In genomic region chr1:210251680-210252490, GRCh38 we compare ENCODE assay signal across 8 cellular contexts. TPM values are rescaled to one million over a fixed set of nuclear protein-coding genes. Genes with fewer than 3 reads are reported as not detected.
DNase-seq lines count a peak whose midpoint lies in the region; ATAC-seq, FAIRE-seq and TF ChIP-seq lines count a peak whose summit lies in the region.

No MANE protein-coding gene starts in this region.

- H3K4me3 ChIP-seq in adipocyte (ENCODE audit: low read length) = peak overlapping the region; percentile 76
- H3K4me3 ChIP-seq in keratinocyte (ENCODE audit: control insufficient read depth in 2 of 3, extremely low read depth in 1 of 3, insufficient read depth in 2 of 3, low read depth in 1 of 3, low read length in 3 of 3) = peak overlapping the region; percentile 35 to 71 (median 64)

- dilution Hi-C loops in keratinocyte (cut with MboI; ENCODE audit: extremely low pct_ligation_motif_present, low sequenced_read_pairs) = no loop called here

- peaks cover 72% of the 10 kb centered on the region for H3K27me3 Mint-ChIP-seq in activated naive CD4-positive, alpha-beta T cell treated with anti-CD3 and anti-CD28 coated beads for 36 hours (ENCODE audit: low read depth)

- no peaks in the 10 kb centered on the region for H3K9me1 ChIP-seq in keratinocyte (ENCODE audit: control insufficient read depth, extremely low read depth, insufficient read depth, low read length)

- DNase-seq in activated naive CD4-positive, alpha-beta T cell treated with anti-CD3 and anti-CD28 coated beads for 36 hours = no peak
- DNase-seq in activated naive CD4-positive, alpha-beta T cell (lab: John Stamatoyannopoulos, UW) = no peak
- DNase-seq in adipocyte (ENCODE audit: low read depth) (no peak), keratinocyte (ENCODE audit: low read depth, low spot score) (no peak), substantia nigra (lab: John Stamatoyannopoulos, UW) (peak in 8 of 49 donors; percentile 14 to 68 (median 57)), GOT3 (lab: John Stamatoyannopoulos, UW) (no peak)
- no peak for DNase-seq in stimulated activated CD8-positive, alpha-beta memory T cell treated with anti-CD3 and anti-CD28 coated beads, Interleukin-4, amount 100 ng/mL, for 48 hours

- H3K36me3 ChIP-seq in adipocyte (ENCODE audit: control insufficient read depth, insufficient read depth, low read length, severe bottlenecking) = no peaks in the 10 kb centered on the region
- no peaks in the 10 kb centered on the region for H3K36me3 ChIP-seq in keratinocyte (ENCODE audit: control insufficient read depth in 2 of 2, extremely low read depth in 1 of 2, insufficient read depth in 2 of 2, low read length in 2 of 2)

- H4K20me1 ChIP-seq in keratinocyte (ENCODE audit: control insufficient read depth, extremely low read depth, insufficient read depth, low read length) = no peaks in the 10 kb centered on the region

- H3K36me3 Mint-ChIP-seq in activated naive CD4-positive, alpha-beta T cell treated with anti-CD3 and anti-CD28 coated beads for 36 hours (ENCODE audit: low read depth) = no peaks in the 10 kb centered on the region

- intact Hi-C loops in activated naive CD4-positive, alpha-beta T cell treated with anti-CD3 and anti-CD28 coated beads for 36 hours (cut with micrococcal nuclease) = loop anchor here (1.0 to 2.0 kb wide), 2 partner anchors 19 to 149 kb away; no protein-coding TSS in a partner anchor

- peak overlapping the region; percentile 86 for H2AFZ ChIP-seq in keratinocyte (ENCODE audit: control insufficient read depth, low read length)

- peak overlapping the region; percentile 72 for H3K4me3 Mint-ChIP-seq in activated naive CD4-positive, alpha-beta T cell treated with anti-CD3 and anti-CD28 coated beads for 36 hours

- H3K27me3 ChIP-seq in adipocyte (replicated peaks; ENCODE audit: control insufficient read depth, insufficient read depth, low read length) (peaks cover 32% of the 10 kb centered on the region), keratinocyte (ENCODE audit: control insufficient read depth, extremely low read depth, insufficient read depth, low read length) (no peaks in the 10 kb centered on the region)

- H3K27ac ChIP-seq in keratinocyte (ENCODE audit: control insufficient read depth, insufficient read depth, low read length) (peak overlapping the region; percentile 25), substantia nigra (ENCODE audit: low read depth, low read length, poor library complexity, severe bottlenecking) (peak overlapping the region; percentile 93)

- FAIRE-seq in keratinocyte (lab: Jason Lieb, UNC) = no peak

- no peak overlapping the region for H3K27ac Mint-ChIP-seq in activated naive CD4-positive, alpha-beta T cell treated with anti-CD3 and anti-CD28 coated beads for 36 hours

- CTCF ChIA-PET in activated naive CD4-positive, alpha-beta T cell treated with anti-CD3 and anti-CD28 coated beads for 36 hours (lab: Charles Lee) = interaction anchor here (1.3 kb wide), 1 partner anchor 40 kb away, joined by 4 read pairs; no protein-coding TSS in a partner anchor

- H3K4me2 ChIP-seq in keratinocyte (ENCODE audit: control insufficient read depth, extremely low read depth, insufficient read depth, low read depth, low read length) = peak overlapping the region; percentile 82

- ATAC-seq in GM18519 (IDR thresholded peaks at IDR 0.05; ENCODE audit: low FRiP score, unreplicated experiment) = no peak

- H3K9ac ChIP-seq in adipocyte (ENCODE audit: low read length) (peak overlapping the region; percentile 48), keratinocyte (ENCODE audit: control insufficient read depth, extremely low read depth, insufficient read depth, low read length) (peak overlapping the region; percentile 64)

- no peaks in the 10 kb centered on the region for H3K79me2 ChIP-seq in keratinocyte (ENCODE audit: control insufficient read depth, insufficient read depth, low read length)

- H3K9me3 ChIP-seq in adipocyte (ENCODE audit: control insufficient read depth, low read length) (no peaks in the 10 kb centered on the region), keratinocyte (ENCODE audit: control insufficient read depth, low read depth, low read length) (no peaks in the 10 kb centered on the region)

- H3K4me1 Mint-ChIP-seq in activated naive CD4-positive, alpha-beta T cell treated with anti-CD3 and anti-CD28 coated beads for 36 hours (ENCODE audit: low read depth) = peaks cover 21% of the 10 kb centered on the region

- no peaks in the 10 kb centered on the region for H3K9me3 Mint-ChIP-seq in activated naive CD4-positive, alpha-beta T cell treated with anti-CD3 and anti-CD28 coated beads for 36 hours

- H3K4me1 ChIP-seq in adipocyte (ENCODE audit: control insufficient read depth, insufficient read depth, low read length) (peaks cover 3% of the 10 kb centered on the region), keratinocyte (ENCODE audit: control insufficient read depth, extremely low read depth, insufficient read depth, low read length) (peaks cover 15% of the 10 kb centered on the region)

- no peak for TF ChIP-seq CTCF in keratinocyte (optimal IDR thresholded peaks at IDR 0.05 in 1 of 3, IDR thresholded peaks at IDR 0.05 in 1 of 3, conservative IDR thresholded peaks at IDR 0.05 in 1 of 3; ENCODE audit: extremely low read depth in 1 of 3, insufficient read depth in 2 of 3, low read length in 3 of 3)

RNA-seq across cellular contexts. Expression of gene SERTAD4, which starts 19.3 kb away (rescaled TPM):
- not detected for total RNA-seq in activated naive CD4-positive, alpha-beta T cell treated with anti-CD3 and anti-CD28 coated beads for 36 hours
- 0.64 to 5.1 TPM (median 3.4 TPM) in 3 replicates for polyA plus RNA-seq in keratinocyte
- not detected for polyA plus RNA-seq in keratinocyte (2011; ENCODE audit: low read depth)
- 1.3 and 2.0 TPM in 2 replicates for polyA plus RNA-seq in keratinocyte (2011; cell fraction: cytosol; rRNA removed)
- polyA plus RNA-seq in keratinocyte (2011; cell fraction: nucleus; rRNA removed) = 1.3 and 1.4 TPM in 2 replicates
- polyA plus RNA-seq in keratinocyte (2012; ENCODE audit: low replicate concordance) = 0.17 and 3.9 TPM in 2 replicates
- polyA minus RNA-seq in keratinocyte = 0.20 to 2.5 TPM (median 1.6 TPM) in 3 replicates
- polyA minus RNA-seq in keratinocyte (2011; cell fraction: cytosol; rRNA and poly(A)+ RNA removed) = not detected
- 0.21 and 1.1 TPM in 2 replicates for polyA minus RNA-seq in keratinocyte (2011; cell fraction: nucleus; rRNA and poly(A)+ RNA removed)
